Comparison of ENCODE assay signal across 1 cellular context in the genomic region with DNA sequence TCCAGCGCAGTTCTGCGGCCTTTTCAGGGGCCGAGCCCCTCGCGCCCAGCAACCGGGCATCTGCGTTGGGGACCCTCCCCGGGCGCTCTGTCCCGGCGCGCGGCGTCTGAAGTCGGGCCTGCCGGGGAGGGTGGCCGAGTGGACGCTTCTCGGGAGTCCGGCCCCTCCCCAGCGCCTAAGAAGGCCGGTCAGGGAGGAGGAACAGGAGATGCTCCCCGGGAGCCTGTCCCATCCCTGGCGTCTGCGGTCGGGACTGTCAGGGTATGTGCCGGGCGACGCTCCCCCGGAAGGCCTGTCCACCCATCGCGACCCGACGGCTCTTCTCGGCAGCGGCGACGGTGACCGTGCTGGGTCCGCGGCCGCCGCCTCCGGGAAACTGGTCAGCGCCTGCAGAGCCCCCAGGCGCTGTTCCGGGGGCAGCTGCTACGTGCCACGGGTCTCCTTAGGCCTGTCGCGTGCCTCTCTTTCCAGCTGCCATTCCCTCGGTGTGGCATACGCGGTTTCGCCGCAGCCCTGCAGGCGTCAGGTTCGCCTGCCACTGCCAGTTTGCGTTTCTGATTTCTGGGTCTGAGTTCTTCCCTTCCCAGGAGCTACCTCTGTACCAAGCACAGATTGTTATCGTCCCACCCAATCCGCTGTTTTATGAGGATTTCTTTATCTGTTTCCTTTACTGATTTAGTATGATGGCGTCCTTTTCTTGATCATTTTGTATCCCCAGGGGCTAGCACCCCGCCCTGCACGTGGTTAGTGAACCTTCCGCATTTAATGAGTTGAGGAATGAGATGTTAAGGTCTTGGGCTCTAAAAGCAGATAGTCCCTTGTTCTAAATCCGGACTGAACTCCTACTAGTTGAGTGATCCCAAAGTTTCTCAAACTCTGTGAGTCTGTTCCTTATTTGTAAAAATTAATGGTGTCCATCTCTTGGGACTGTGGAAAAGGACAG.
TF ChIP-seq lines count a peak whose summit lies in the region.

No MANE protein-coding gene starts in this region.

TF ChIP-seq in HepG2, 621 proteins besides CTCF, POLR2A, EP300 and RAD21 (continued from another document and continues in another):
- TF ChIP-seq, protein P1, sequence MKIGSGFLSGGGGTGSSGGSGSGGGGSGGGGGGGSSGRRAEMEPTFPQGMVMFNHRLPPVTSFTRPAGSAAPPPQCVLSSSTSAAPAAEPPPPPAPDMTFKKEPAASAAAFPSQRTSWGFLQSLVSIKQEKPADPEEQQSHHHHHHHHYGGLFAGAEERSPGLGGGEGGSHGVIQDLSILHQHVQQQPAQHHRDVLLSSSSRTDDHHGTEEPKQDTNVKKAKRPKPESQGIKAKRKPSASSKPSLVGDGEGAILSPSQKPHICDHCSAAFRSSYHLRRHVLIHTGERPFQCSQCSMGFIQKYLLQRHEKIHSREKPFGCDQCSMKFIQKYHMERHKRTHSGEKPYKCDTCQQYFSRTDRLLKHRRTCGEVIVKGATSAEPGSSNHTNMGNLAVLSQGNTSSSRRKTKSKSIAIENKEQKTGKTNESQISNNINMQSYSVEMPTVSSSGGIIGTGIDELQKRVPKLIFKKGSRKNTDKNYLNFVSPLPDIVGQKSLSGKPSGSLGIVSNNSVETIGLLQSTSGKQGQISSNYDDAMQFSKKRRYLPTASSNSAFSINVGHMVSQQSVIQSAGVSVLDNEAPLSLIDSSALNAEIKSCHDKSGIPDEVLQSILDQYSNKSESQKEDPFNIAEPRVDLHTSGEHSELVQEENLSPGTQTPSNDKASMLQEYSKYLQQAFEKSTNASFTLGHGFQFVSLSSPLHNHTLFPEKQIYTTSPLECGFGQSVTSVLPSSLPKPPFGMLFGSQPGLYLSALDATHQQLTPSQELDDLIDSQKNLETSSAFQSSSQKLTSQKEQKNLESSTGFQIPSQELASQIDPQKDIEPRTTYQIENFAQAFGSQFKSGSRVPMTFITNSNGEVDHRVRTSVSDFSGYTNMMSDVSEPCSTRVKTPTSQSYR (CRISPR knock-in tag; IDR thresholded peaks at IDR 0.05; ENCODE audit: borderline replicate concordance), result no peak
- no peak for TF ChIP-seq MAFG (CRISPR knock-in tag; IDR thresholded peaks at IDR 0.05)
- TF ChIP-seq FLYWCH1 (CRISPR knock-in tag; IDR thresholded peaks at IDR 0.05), result no peak
- TF ChIP-seq ZNF788 (CRISPR knock-in tag; IDR thresholded peaks at IDR 0.05; ENCODE audit: borderline replicate concordance), result no peak
- 0 out of 2 replicates have a peak, but pooled peaks have one; percentile 59 for TF ChIP-seq ZNF776 (CRISPR knock-in tag; IDR thresholded peaks at IDR 0.05)
- peak; percentile 46; the same call in 1 of the 2 replicates for TF ChIP-seq KDM4B (CRISPR knock-in tag; IDR thresholded peaks at IDR 0.05)
- TF ChIP-seq ZNF3 (CRISPR knock-in tag; IDR thresholded peaks at IDR 0.05), result no peak
- TF ChIP-seq ZNF441 (CRISPR knock-in tag; IDR thresholded peaks at IDR 0.05; ENCODE audit: borderline replicate concordance), result peak; percentile 75; the same call in 1 of the 2 replicates
- TF ChIP-seq ARID2 (CRISPR knock-in tag; IDR thresholded peaks at IDR 0.05; ENCODE audit: borderline replicate concordance), result peak; percentile 86
- TF ChIP-seq, protein P2, sequence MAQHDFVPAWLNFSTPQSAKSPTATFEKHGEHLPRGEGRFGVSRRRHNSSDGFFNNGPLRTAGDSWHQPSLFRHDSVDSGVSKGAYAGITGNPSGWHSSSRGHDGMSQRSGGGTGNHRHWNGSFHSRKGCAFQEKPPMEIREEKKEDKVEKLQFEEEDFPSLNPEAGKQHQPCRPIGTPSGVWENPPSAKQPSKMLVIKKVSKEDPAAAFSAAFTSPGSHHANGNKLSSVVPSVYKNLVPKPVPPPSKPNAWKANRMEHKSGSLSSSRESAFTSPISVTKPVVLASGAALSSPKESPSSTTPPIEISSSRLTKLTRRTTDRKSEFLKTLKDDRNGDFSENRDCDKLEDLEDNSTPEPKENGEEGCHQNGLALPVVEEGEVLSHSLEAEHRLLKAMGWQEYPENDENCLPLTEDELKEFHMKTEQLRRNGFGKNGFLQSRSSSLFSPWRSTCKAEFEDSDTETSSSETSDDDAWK (CRISPR knock-in tag; IDR thresholded peaks at IDR 0.05), result no peak
- TF ChIP-seq, protein P3, sequence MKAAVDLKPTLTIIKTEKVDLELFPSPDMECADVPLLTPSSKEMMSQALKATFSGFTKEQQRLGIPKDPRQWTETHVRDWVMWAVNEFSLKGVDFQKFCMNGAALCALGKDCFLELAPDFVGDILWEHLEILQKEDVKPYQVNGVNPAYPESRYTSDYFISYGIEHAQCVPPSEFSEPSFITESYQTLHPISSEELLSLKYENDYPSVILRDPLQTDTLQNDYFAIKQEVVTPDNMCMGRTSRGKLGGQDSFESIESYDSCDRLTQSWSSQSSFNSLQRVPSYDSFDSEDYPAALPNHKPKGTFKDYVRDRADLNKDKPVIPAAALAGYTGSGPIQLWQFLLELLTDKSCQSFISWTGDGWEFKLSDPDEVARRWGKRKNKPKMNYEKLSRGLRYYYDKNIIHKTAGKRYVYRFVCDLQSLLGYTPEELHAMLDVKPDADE (CRISPR knock-in tag; IDR thresholded peaks at IDR 0.05), result no peak
- TF ChIP-seq, protein P4, sequence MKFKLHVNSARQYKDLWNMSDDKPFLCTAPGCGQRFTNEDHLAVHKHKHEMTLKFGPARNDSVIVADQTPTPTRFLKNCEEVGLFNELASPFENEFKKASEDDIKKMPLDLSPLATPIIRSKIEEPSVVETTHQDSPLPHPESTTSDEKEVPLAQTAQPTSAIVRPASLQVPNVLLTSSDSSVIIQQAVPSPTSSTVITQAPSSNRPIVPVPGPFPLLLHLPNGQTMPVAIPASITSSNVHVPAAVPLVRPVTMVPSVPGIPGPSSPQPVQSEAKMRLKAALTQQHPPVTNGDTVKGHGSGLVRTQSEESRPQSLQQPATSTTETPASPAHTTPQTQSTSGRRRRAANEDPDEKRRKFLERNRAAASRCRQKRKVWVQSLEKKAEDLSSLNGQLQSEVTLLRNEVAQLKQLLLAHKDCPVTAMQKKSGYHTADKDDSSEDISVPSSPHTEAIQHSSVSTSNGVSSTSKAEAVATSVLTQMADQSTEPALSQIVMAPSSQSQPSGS (CRISPR knock-in tag; IDR thresholded peaks at IDR 0.05), result 0 out of 2 replicates have a peak, but pooled peaks have one; percentile 12
- no peak for TF ChIP-seq ZBTB1 (CRISPR knock-in tag; IDR thresholded peaks at IDR 0.05; ENCODE audit: borderline replicate concordance)
- TF ChIP-seq, protein P5, sequence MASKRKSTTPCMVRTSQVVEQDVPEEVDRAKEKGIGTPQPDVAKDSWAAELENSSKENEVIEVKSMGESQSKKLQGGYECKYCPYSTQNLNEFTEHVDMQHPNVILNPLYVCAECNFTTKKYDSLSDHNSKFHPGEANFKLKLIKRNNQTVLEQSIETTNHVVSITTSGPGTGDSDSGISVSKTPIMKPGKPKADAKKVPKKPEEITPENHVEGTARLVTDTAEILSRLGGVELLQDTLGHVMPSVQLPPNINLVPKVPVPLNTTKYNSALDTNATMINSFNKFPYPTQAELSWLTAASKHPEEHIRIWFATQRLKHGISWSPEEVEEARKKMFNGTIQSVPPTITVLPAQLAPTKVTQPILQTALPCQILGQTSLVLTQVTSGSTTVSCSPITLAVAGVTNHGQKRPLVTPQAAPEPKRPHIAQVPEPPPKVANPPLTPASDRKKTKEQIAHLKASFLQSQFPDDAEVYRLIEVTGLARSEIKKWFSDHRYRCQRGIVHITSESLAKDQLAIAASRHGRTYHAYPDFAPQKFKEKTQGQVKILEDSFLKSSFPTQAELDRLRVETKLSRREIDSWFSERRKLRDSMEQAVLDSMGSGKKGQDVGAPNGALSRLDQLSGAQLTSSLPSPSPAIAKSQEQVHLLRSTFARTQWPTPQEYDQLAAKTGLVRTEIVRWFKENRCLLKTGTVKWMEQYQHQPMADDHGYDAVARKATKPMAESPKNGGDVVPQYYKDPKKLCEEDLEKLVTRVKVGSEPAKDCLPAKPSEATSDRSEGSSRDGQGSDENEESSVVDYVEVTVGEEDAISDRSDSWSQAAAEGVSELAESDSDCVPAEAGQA (IDR thresholded peaks at IDR 0.05; ENCODE audit: low read depth), result no peak
- TF ChIP-seq, protein P5 (CRISPR knock-in tag; IDR thresholded peaks at IDR 0.05; ENCODE audit: borderline replicate concordance), result no peak
- TF ChIP-seq, protein P6, sequence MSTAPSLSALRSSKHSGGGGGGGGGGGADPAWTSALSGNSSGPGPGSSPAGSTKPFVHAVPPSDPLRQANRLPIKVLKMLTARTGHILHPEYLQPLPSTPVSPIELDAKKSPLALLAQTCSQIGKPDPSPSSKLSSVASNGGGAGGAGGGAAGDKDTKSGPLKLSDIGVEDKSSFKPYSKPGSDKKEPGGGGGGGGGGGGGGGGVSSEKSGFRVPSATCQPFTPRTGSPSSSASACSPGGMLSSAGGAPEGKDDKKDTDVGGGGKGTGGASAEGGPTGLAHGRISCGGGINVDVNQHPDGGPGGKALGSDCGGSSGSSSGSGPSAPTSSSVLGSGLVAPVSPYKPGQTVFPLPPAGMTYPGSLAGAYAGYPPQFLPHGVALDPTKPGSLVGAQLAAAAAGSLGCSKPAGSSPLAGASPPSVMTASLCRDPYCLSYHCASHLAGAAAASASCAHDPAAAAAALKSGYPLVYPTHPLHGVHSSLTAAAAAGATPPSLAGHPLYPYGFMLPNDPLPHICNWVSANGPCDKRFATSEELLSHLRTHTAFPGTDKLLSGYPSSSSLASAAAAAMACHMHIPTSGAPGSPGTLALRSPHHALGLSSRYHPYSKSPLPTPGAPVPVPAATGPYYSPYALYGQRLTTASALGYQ (CRISPR knock-in tag; IDR thresholded peaks at IDR 0.05), result no peak
- TF ChIP-seq, protein P7, sequence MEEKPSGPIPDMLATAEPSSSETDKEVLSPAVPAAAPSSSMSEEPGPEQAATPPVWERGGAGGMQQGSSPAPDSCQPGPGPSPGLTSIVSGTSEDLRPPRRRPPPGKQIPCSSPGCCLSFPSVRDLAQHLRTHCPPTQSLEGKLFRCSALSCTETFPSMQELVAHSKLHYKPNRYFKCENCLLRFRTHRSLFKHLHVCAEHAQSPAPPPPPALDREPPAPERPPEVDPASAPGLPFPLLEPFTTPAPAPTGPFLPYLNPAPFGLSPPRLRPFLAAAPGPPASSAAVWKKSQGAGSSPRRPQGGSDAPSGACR (CRISPR knock-in tag; IDR thresholded peaks at IDR 0.05), result peak; percentile 34; the same call in 1 of the 2 replicates
- TF ChIP-seq ZNF24 (IDR thresholded peaks at IDR 0.05), result no peak
- TF ChIP-seq ZNF879 (CRISPR knock-in tag; IDR thresholded peaks at IDR 0.05), result no peak; the same call in 1 of the 2 replicates
- no peak for TF ChIP-seq MED1 (CRISPR knock-in tag; IDR thresholded peaks at IDR 0.05)
- TF ChIP-seq ZBTB8A (CRISPR knock-in tag; IDR thresholded peaks at IDR 0.05; ENCODE audit: borderline replicate concordance, low read depth), result no peak
- TF ChIP-seq ZNF317 (CRISPR knock-in tag; IDR thresholded peaks at IDR 0.05), result 0 out of 2 replicates have a peak, but pooled peaks have one; percentile 61
- no peak for TF ChIP-seq ISX (CRISPR knock-in tag; conservative IDR thresholded peaks at IDR 0.05)
- TF ChIP-seq, protein P8, sequence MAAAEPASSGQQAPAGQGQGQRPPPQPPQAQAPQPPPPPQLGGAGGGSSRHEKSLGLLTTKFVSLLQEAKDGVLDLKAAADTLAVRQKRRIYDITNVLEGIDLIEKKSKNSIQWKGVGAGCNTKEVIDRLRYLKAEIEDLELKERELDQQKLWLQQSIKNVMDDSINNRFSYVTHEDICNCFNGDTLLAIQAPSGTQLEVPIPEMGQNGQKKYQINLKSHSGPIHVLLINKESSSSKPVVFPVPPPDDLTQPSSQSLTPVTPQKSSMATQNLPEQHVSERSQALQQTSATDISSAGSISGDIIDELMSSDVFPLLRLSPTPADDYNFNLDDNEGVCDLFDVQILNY (CRISPR knock-in tag; conservative IDR thresholded peaks at IDR 0.05), result no peak
- no peak; the same call in 1 of the 2 replicates for TF ChIP-seq ZNF782 (CRISPR knock-in tag; IDR thresholded peaks at IDR 0.05; ENCODE audit: borderline replicate concordance)
- TF ChIP-seq NONO (IDR thresholded peaks at IDR 0.05), result no peak
- TF ChIP-seq NONO (CRISPR knock-in tag; conservative IDR thresholded peaks at IDR 0.05), result 0 out of 2 replicates have a peak, but pooled peaks have one; percentile 38
- no peak for TF ChIP-seq XBP1 (CRISPR knock-in tag; IDR thresholded peaks at IDR 0.05)
- TF ChIP-seq, protein P9, sequence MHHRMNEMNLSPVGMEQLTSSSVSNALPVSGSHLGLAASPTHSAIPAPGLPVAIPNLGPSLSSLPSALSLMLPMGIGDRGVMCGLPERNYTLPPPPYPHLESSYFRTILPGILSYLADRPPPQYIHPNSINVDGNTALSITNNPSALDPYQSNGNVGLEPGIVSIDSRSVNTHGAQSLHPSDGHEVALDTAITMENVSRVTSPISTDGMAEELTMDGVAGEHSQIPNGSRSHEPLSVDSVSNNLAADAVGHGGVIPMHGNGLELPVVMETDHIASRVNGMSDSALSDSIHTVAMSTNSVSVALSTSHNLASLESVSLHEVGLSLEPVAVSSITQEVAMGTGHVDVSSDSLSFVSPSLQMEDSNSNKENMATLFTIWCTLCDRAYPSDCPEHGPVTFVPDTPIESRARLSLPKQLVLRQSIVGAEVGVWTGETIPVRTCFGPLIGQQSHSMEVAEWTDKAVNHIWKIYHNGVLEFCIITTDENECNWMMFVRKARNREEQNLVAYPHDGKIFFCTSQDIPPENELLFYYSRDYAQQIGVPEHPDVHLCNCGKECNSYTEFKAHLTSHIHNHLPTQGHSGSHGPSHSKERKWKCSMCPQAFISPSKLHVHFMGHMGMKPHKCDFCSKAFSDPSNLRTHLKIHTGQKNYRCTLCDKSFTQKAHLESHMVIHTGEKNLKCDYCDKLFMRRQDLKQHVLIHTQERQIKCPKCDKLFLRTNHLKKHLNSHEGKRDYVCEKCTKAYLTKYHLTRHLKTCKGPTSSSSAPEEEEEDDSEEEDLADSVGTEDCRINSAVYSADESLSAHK (CRISPR knock-in tag; IDR thresholded peaks at IDR 0.05; ENCODE audit: borderline replicate concordance), result no peak
- TF ChIP-seq ADNP (CRISPR knock-in tag; IDR thresholded peaks at IDR 0.05), result no peak
- TF ChIP-seq, protein P10, sequence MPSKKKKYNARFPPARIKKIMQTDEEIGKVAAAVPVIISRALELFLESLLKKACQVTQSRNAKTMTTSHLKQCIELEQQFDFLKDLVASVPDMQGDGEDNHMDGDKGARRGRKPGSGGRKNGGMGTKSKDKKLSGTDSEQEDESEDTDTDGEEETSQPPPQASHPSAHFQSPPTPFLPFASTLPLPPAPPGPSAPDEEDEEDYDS (CRISPR knock-in tag; IDR thresholded peaks at IDR 0.05), result no peak
